ENCODE assay signal across 17 cellular contexts in the genomic region with DNA sequence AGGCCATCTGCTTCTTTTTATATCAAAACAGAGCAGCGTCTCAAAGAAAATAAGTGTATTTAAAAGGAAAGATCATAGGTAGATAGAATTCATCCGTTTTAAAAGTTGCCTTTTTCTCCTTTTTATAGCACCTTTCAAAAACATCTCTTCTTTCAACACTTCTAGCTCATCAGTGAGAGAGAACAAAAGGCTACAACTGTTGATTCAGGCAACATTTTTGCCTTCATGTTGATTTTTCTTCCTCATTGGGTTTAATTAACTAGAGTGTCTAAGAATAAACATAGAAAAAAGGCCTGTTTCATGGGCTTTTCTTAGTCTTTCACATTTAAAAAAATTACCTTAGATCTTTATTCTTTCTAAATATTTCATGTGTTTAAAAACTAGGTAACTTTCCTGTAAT. TPM values are rescaled to one million over a fixed set of nuclear protein-coding genes. Genes with fewer than 3 reads are reported as not detected.
DNase-seq lines count a peak whose midpoint lies in the region; ATAC-seq and TF ChIP-seq lines count a peak whose summit lies in the region.
"Had no signal": no experiment of that assay in that cellular context is flagged by ENCODE, and none has a peak within 500 bp of the region (broad histone marks: within the 10 kb centered on the region; RNA-seq: fewer than 3 reads in every experiment).

No MANE protein-coding gene starts in this region.

- H3K4me3 ChIP-seq in heart left ventricle: no peak overlapping the region
- H3K4me3 ChIP-seq in upper lobe of left lung: no peak overlapping the region
- H3K4me3 ChIP-seq: colonic mucosa, lung had no signal

- H3K27ac Mint-ChIP-seq in endothelial cell (ENCODE audit: unreplicated experiment) (peak overlapping the region; percentile 92), nephron progenitor cell (peak overlapping the region; percentile 67)
- H3K27ac Mint-ChIP-seq: activated CD8-positive, alpha-beta T cell treated with anti-CD3 and anti-CD28 coated beads, Interleukin-2, amount 10 ng/mL, durations not matched to agents 7 days and 5 days had no signal

- peak overlapping the region; percentile 42 for H3K4me3 Mint-ChIP-seq in endothelial cell (ENCODE audit: unreplicated experiment)
- H3K4me3 Mint-ChIP-seq in nephron progenitor cell: no peak overlapping the region
- H3K4me3 Mint-ChIP-seq: activated CD8-positive, alpha-beta T cell treated with anti-CD3 and anti-CD28 coated beads, Interleukin-2, amount 10 ng/mL, durations not matched to agents 7 days and 5 days had no signal

- intact Hi-C loops in heart left ventricle (cut with DNase I) (loop anchor here in 1 of 10 donors (5.0 kb wide), 1 partner anchor 92 kb away; no protein-coding TSS in a partner anchor), left cardiac atrium (cut with DNase I) (no loop called here)

- H3K9me3 Mint-ChIP-seq in endothelial cell (ENCODE audit: unreplicated experiment): no peaks in the 10 kb centered on the region
- H3K9me3 Mint-ChIP-seq in nephron progenitor cell: peaks cover 12% of the 10 kb centered on the region

- H3K36me3 Mint-ChIP-seq in endothelial cell (ENCODE audit: low read depth, unreplicated experiment) (peaks cover 73% of the 10 kb centered on the region), nephron progenitor cell (ENCODE audit: low read depth) (peaks cover 47% of the 10 kb centered on the region)

- TF ChIP-seq CTCF in heart left ventricle (IDR thresholded peaks at IDR 0.05): no peak
- no peak for TF ChIP-seq CTCF in endothelial cell (IDR thresholded peaks at IDR 0.05; ENCODE audit: unreplicated experiment)
- TF ChIP-seq CTCF in nephron progenitor cell (IDR thresholded peaks at IDR 0.05): no peak
- TF ChIP-seq CTCF in upper lobe of left lung (IDR thresholded peaks at IDR 0.05): no peak

- no peak for TF ChIP-seq EP300 in upper lobe of left lung (IDR thresholded peaks at IDR 0.05)

- H3K36me3 ChIP-seq in heart left ventricle (peaks cover 0 to 17% (median 9%) of the 10 kb centered on the region in 9 donors), upper lobe of left lung (peaks cover 0 to 13% (median 0%) of the 10 kb centered on the region in 4 donors)
- H3K36me3 ChIP-seq: colonic mucosa had no signal

- no peak for DNase-seq in heart left ventricle
- DNase-seq in left cardiac atrium: no peak
- DNase-seq in endothelial cell (ENCODE audit: low spot score): no peak
- no peak for DNase-seq in nephron progenitor cell
- no peak for DNase-seq in upper lobe of left lung
- DNase-seq in NCI-H187 (lab: John Stamatoyannopoulos, UW): no peak
- DNase-seq in NCI-H1930 (lab: John Stamatoyannopoulos, UW): no peak
- DNase-seq in T-helper 1 cell: no peak
- DNase-seq: activated CD8-positive, alpha-beta T cell treated with anti-CD3 and anti-CD28 coated beads, Interleukin-2, amount 10 ng/mL, durations not matched to agents 7 days and 5 days; amniotic stem cell; colonic mucosa; Karpas-422; NCI-H1436 treated with DMSO at 0.1 percent for 48 hours; small intestine; stimulated activated naive CD8-positive, alpha-beta T cell treated with anti-CD3 and anti-CD28 coated beads, Interleukin-15, Interleukin-2, amounts not matched to agents 100 U/mL and 50 U/mL, for 24 hours; WERI-Rb-1 had no signal

- TF ChIP-seq POLR2A in heart left ventricle (IDR thresholded peaks at IDR 0.05): no peak
- TF ChIP-seq POLR2A in upper lobe of left lung (IDR thresholded peaks at IDR 0.05): no peak

- H3K4me1 Mint-ChIP-seq in endothelial cell (ENCODE audit: unreplicated experiment) (peaks cover 90% of the 10 kb centered on the region), nephron progenitor cell (peaks cover 83% of the 10 kb centered on the region)

- peaks cover 23% of the 10 kb centered on the region for H3K27me3 Mint-ChIP-seq in endothelial cell (ENCODE audit: unreplicated experiment)
- H3K27me3 Mint-ChIP-seq in nephron progenitor cell (ENCODE audit: low read depth, poor library complexity): peaks cover 7% of the 10 kb centered on the region

- 36 to 50% (median 42%) methylated on average over 2 of the region's 2 CpGs for WGBS in heart left ventricle, 4 donors
- WGBS in upper lobe of left lung, 2 donors: 34 to 59% methylated on average over 2 of the region's 2 CpGs

- no peaks in the 10 kb centered on the region for H3K27me3 ChIP-seq in heart left ventricle
- no peaks in the 10 kb centered on the region for H3K27me3 ChIP-seq in upper lobe of left lung
- H3K27me3 ChIP-seq: colonic mucosa had no signal

- H3K4me1 ChIP-seq in heart left ventricle: peaks cover 31 to 100% (median 85%) of the 10 kb centered on the region in 12 donors
- peaks cover 18 to 75% (median 44%) of the 10 kb centered on the region in 4 donors for H3K4me1 ChIP-seq in upper lobe of left lung
- H3K4me1 ChIP-seq: colonic mucosa had no signal

- ATAC-seq in heart left ventricle: no peak
- no peak for ATAC-seq in left cardiac atrium
- no peak for ATAC-seq in upper lobe of left lung (ENCODE audit: low FRiP score in 2 of 2)
- ATAC-seq: activated CD8-positive, alpha-beta T cell treated with anti-CD3 and anti-CD28 coated beads, Interleukin-2, amount 10 ng/mL, durations not matched to agents 7 days and 5 days had no signal

- H3K27ac ChIP-seq in heart left ventricle (peak overlapping the region in 9 of 12 donors; percentile 10 to 95 (median 80)), upper lobe of left lung (peak overlapping the region in 3 of 4 donors; percentile 78 to 82 (median 79))
- H3K27ac ChIP-seq: WERI-Rb-1 had no signal

- no peaks in the 10 kb centered on the region for H3K9me3 ChIP-seq in heart left ventricle
- H3K9me3 ChIP-seq in upper lobe of left lung: no peaks in the 10 kb centered on the region
- H3K9me3 ChIP-seq: colonic mucosa had no signal

RNA-seq across cellular contexts. Expression of a gene that starts 13.6 kb away (rescaled TPM):
- 100 to 1,000 TPM in 8 of 9 donors, 10 to 100 TPM in 1; 94.0 to 377 (median 166) TPM for total RNA-seq in heart left ventricle
- 100 to 1,000 TPM in 1 of 2 donors, 10 to 100 TPM in 1; 92.4 to 220 TPM for polyA plus RNA-seq in heart left ventricle
- 100 to 1,000 TPM; 176 to 384 TPM for total RNA-seq in left cardiac atrium
- 1,556 TPM for total RNA-seq in endothelial cell (ENCODE audit: unreplicated experiment)
- total RNA-seq in upper lobe of left lung: 100 to 1,000 TPM; 169 to 458 (median 258) TPM
- total RNA-seq: activated CD8-positive, alpha-beta T cell treated with anti-CD3 and anti-CD28 coated beads, Interleukin-2, amount 10 ng/mL, durations not matched to agents 7 days and 5 days had no signal

RNA-seq across cellular contexts. Expression of a gene that starts 13.7 kb away (rescaled TPM):
- total RNA-seq in heart left ventricle (100 to 1,000 TPM in 8 of 9 donors, 10 to 100 TPM in 1; 91.9 to 428 (median 184) TPM), left cardiac atrium (100 to 1,000 TPM; 210 to 456 TPM), endothelial cell (ENCODE audit: unreplicated experiment) (2,720 TPM), upper lobe of left lung (100 to 1,000 TPM in 4 of 6 donors, 10 to 100 TPM in 2; 81.7 to 309 (median 167) TPM)
- polyA plus RNA-seq in heart left ventricle: 100 to 1,000 TPM in 1 of 2 donors, 10 to 100 TPM in 1; 52.6 to 194 TPM
- total RNA-seq: activated CD8-positive, alpha-beta T cell treated with anti-CD3 and anti-CD28 coated beads, Interleukin-2, amount 10 ng/mL, durations not matched to agents 7 days and 5 days had no signal
